Comparison of ENCODE assay signal across 15 cellular contexts in genomic region chr9:36721846-36722588, GRCh38.
DNase-seq lines count a peak whose midpoint lies in the region; ATAC-seq and TF ChIP-seq lines count a peak whose summit lies in the region.
"Had no signal": no experiment of that assay in that cellular context is flagged by ENCODE, and none has a peak within 500 bp of the region (broad histone marks: within the 10 kb centered on the region; RNA-seq: fewer than 3 reads in every experiment).

No MANE protein-coding gene starts in this region.

- no peak for TF ChIP-seq POLR2A in gastroesophageal sphincter (IDR thresholded peaks at IDR 0.05)

- peaks cover 2% of the 10 kb centered on the region; the same call in 1 of the 2 replicates for H3K9me3 ChIP-seq in MG63
- H3K9me3 ChIP-seq in gastroesophageal sphincter = no peaks in the 10 kb centered on the region

- H3K9me3 Mint-ChIP-seq in chondrocyte (ENCODE audit: low read depth) = no peaks in the 10 kb centered on the region
- H3K9me3 Mint-ChIP-seq: activated naive CD4-positive, alpha-beta T cell treated with anti-CD3 and anti-CD28 coated beads, Interleukin-2, amount 10 ng/mL, durations not matched to agents 7 days and 5 days had no signal

- peaks cover 34% of the 10 kb centered on the region for H3K27me3 Mint-ChIP-seq in chondrocyte (ENCODE audit: low read depth)

- no peaks in the 10 kb centered on the region for H3K27me3 ChIP-seq in MG63
- H3K27me3 ChIP-seq in gastroesophageal sphincter = peaks cover 5% of the 10 kb centered on the region
- H3K27me3 ChIP-seq: brain microvascular endothelial cell had no signal

- no peaks in the 10 kb centered on the region for H3K4me1 Mint-ChIP-seq in chondrocyte (ENCODE audit: low read depth)
- H3K4me1 Mint-ChIP-seq: activated naive CD4-positive, alpha-beta T cell treated with anti-CD3 and anti-CD28 coated beads, Interleukin-2, amount 10 ng/mL, durations not matched to agents 7 days and 5 days had no signal

- H3K27ac ChIP-seq in gastroesophageal sphincter = no peak overlapping the region
- H3K27ac ChIP-seq: brain microvascular endothelial cell had no signal

- H3K36me3 ChIP-seq in MG63 (no peaks in the 10 kb centered on the region), gastroesophageal sphincter (no peaks in the 10 kb centered on the region)
- H3K36me3 ChIP-seq: brain microvascular endothelial cell had no signal

- TF ChIP-seq CTCF in gastroesophageal sphincter (IDR thresholded peaks at IDR 0.05) (no peak), chondrocyte (IDR thresholded peaks at IDR 0.05) (no peak)

- no peak for ATAC-seq in gastroesophageal sphincter

- WGBS in gastroesophageal sphincter (ENCODE audit: low coverage in 1 of 2), 2 donors = 60 to 78% methylated on average over 4 of the region's 8 CpGs

- H3K27ac Mint-ChIP-seq in chondrocyte (ENCODE audit: unreplicated experiment) = no peak overlapping the region
- H3K27ac Mint-ChIP-seq: activated naive CD4-positive, alpha-beta T cell treated with anti-CD3 and anti-CD28 coated beads, Interleukin-2, amount 10 ng/mL, durations not matched to agents 7 days and 5 days had no signal

- no peak overlapping the region for H3K4me3 ChIP-seq in MG63
- H3K4me3 ChIP-seq in gastroesophageal sphincter = no peak overlapping the region

- no peaks in the 10 kb centered on the region for H3K4me1 ChIP-seq in gastroesophageal sphincter

- H3K36me3 Mint-ChIP-seq in chondrocyte (ENCODE audit: low read depth) = no peaks in the 10 kb centered on the region
- H3K36me3 Mint-ChIP-seq: activated naive CD4-positive, alpha-beta T cell treated with anti-CD3 and anti-CD28 coated beads, Interleukin-2, amount 10 ng/mL, durations not matched to agents 7 days and 5 days had no signal

- no peak overlapping the region for H3K4me3 Mint-ChIP-seq in chondrocyte (ENCODE audit: unreplicated experiment)
- H3K4me3 Mint-ChIP-seq: activated naive CD4-positive, alpha-beta T cell treated with anti-CD3 and anti-CD28 coated beads, Interleukin-2, amount 10 ng/mL, durations not matched to agents 7 days and 5 days had no signal

- TF ChIP-seq EP300 in gastroesophageal sphincter (IDR thresholded peaks at IDR 0.05) = no peak

- DNase-seq in NCI-H1436 (lab: John Stamatoyannopoulos, UW) = peak; percentile 17
- DNase-seq in NCI-H1436 treated with DMSO at 0.1 percent for 48 hours (lab: John Stamatoyannopoulos, UW) = no peak
- peak; percentile 19 for DNase-seq in MG63
- peak; percentile 65 for DNase-seq in RPMI8226
- peak; percentile 13 to 72 for DNase-seq in lung microvascular endothelial cell (ENCODE audit: low read depth in 2 of 2)
- no peak for DNase-seq in OCI-M2 (lab: John Stamatoyannopoulos, UW; ENCODE audit: unreplicated experiment)
- DNase-seq in chondrocyte (ENCODE audit: low spot score) = no peak
- DNase-seq: activated CD4-positive, CD25-positive, alpha-beta regulatory T cell treated with anti-CD3 and anti-CD28 coated beads, Interleukin-2, amount 50 U/mL, for 72 hours; activated naive CD4-positive, alpha-beta T cell treated with anti-CD3 and anti-CD28 coated beads, Interleukin-2, amount 10 ng/mL, durations not matched to agents 7 days and 5 days; brain microvascular endothelial cell; KG1; NCI-H226; nucleus accumbens; stimulated activated naive CD4-positive, alpha-beta T cell treated with Interleukin-2 at 50 U/mL for 16 hours had no signal

Comparison
In these comparisons a context has a peak if more than half of its experiments do, and no peak if none do; other contexts are left out.
1. DNase-seq: peak in NCI-H1436 (single experiment), MG63 (single experiment), RPMI8226 (single experiment) and lung microvascular endothelial cell (2 of 2); none in NCI-H1436 treated with DMSO at 0.1 percent for 48 hours (single experiment), OCI-M2 (single experiment) and chondrocyte (single experiment).